ENCODE assay signal across 30 cellular contexts in the genomic region with DNA sequence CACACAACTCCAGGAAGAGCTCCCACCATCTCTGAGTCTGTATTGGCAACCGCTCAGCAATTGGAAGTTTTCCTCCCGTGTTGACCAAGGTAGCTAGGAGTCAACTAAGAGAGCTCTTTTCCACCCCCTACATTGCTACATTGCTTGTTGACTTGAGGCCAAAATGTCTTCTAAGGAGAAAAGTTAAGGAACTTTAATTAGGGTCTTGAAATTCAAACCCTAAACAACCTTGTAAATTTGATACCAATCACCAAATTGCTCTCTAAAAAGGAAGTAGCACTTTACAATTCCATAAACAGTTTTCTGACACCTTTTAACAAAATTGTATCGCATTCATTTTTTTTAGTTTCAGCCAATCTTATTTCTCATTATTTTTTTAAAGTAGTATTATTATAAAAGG. TPM values are rescaled to one million over a fixed set of nuclear protein-coding genes. Genes with fewer than 3 reads are reported as not detected.
"Had no signal": no experiment of that assay in that cellular context is flagged by ENCODE, and none has a peak within 500 bp of the region (broad histone marks: within the 10 kb centered on the region; RNA-seq: fewer than 3 reads in every experiment).

No MANE protein-coding gene starts in this region.

- ATAC-seq: Panc1, Right ventricle myocardium inferior had no signal

- H2AFZ ChIP-seq: PC-9 had no signal

- H3K4me3 ChIP-seq: PC-9, SJSA1 had no signal

- H3K9me3 ChIP-seq: SJSA1, SK-N-SH had no signal

- H3K36me3 ChIP-seq: SJSA1 had no signal

- H3K4me2 ChIP-seq: PC-9, SK-N-SH had no signal

- H3K9me2 ChIP-seq: SK-N-SH had no signal

- H3K9ac ChIP-seq: SK-N-SH had no signal

- DNase-seq: Karpas-422, MM.1S, MV-4-11, NCI-H1092, NCI-H1105, NCI-H1417 treated with DMSO at 0.1 percent for 48 hours, NCI-H1436 treated with DMSO at 0.1 percent for 48 hours, NCI-H1694 treated with DMSO at 0.1 percent for 48 hours, NCI-H187 treated with DMSO at 0.1 percent for 48 hours, NCI-H2029, NCI-H2081, NCI-H2171 treated with DMSO at 0.1 percent for 48 hours, NCI-H2227 treated with DMSO at 0.1 percent for 48 hours, NCI-H345, NCI-H446, NCI-H510A treated with DMSO at 0.1 percent for 48 hours, NCI-H524 treated with DMSO at 0.1 percent for 48 hours, NCI-H526 treated with DMSO at 0.1 percent for 48 hours, NCI-H774, PC-9, SHP77, SK-N-SH, SW 1271, T-helper 1 cell had no signal

- H3K27ac ChIP-seq: PC-9, RWPE1, SJSA1 had no signal

- FAIRE-seq: RCC 7860 had no signal

RNA-seq across cellular contexts. Expression of a gene that starts 35.5 kb away (rescaled TPM):
- total RNA-seq: NCI-H460, SJSA1 had no signal
